31 cellular contexts compared by ENCODE assay signal in genomic region chr5:123805300-123805699, GRCh38.
"Had no signal": no experiment of that assay in that cellular context is flagged by ENCODE, and none has a peak within 500 bp of the region (broad histone marks: within the 10 kb centered on the region; RNA-seq: fewer than 3 reads in every experiment).

No MANE protein-coding gene starts in this region.

- ATAC-seq: activated naive CD4-positive, alpha-beta T cell treated with anti-CD3 and anti-CD28 coated beads, Interleukin-2, amount 50 U/mL, for 72 hours; activated T-cell treated with anti-CD3 and anti-CD28 coated beads, Interleukin-2, amount 50 U/mL, for 72 hours; foreskin keratinocyte; heart left ventricle; left colon; naive thymus-derived CD4-positive, alpha-beta T cell; sciatic nerve; stimulated activated naive B cell treated with anti-CD40 and anti-IgM and Interleukin-4, amounts not matched to agents 10 μg/mL and 1 μg/mL and 100 μg/mL, for 72 hours had no signal

- DNase-seq: activated CD4-positive, alpha-beta T cell treated with anti-CD3 and anti-CD28 coated beads for 4 hours; activated CD4-positive, alpha-beta T cell treated with anti-CD3 and anti-CD28 coated beads, Interleukin-2, amount 50 U/mL, for 4 hours; activated naive CD4-positive, alpha-beta T cell; activated T-cell treated with anti-CD3 and anti-CD28 coated beads for 4 hours; activated T-cell treated with anti-CD3 and anti-CD28 coated beads, Interleukin-2, amount 50 U/mL, for 72 hours; adrenal gland; aorta; dorsolateral prefrontal cortex; effector memory CD4-positive, alpha-beta T cell; erythroblast; heart left ventricle; hypothalamus; immature natural killer cell; kidney; left colon; naive thymus-derived CD4-positive, alpha-beta T cell; ovary; retina; stimulated activated CD4-positive, alpha-beta T cell treated with anti-CD3 and anti-CD28 coated beads, Interleukin-1b, Interleukin-23, amount 100 ng/mL, for 48 hours; stimulated activated naive B cell treated with anti-CD40 and anti-IgM and Interleukin-4, amounts not matched to agents 10 μg/mL and 1 μg/mL and 100 μg/mL, for 72 hours; T-helper 9 cell; testis; transverse colon had no signal

- H3K4me3 ChIP-seq: adrenal gland, coronary artery, dorsolateral prefrontal cortex, heart left ventricle, ovary, prostate gland, skin epidermis, testis, transverse colon had no signal

- H3K9me3 ChIP-seq: adrenal gland, heart left ventricle, ovary, prostate gland, testis, transverse colon had no signal

- H3K36me3 ChIP-seq: adrenal gland, heart left ventricle, ovary, prostate gland, transverse colon had no signal

- H3K27me3 ChIP-seq: adrenal gland, dorsolateral prefrontal cortex, foreskin keratinocyte, heart left ventricle, ovary, testis, transverse colon had no signal

- H3K4me1 ChIP-seq: adrenal gland, prostate gland, testis had no signal

- FAIRE-seq: kidney, urothelium cell line had no signal

- H3K27ac ChIP-seq: adrenal gland, coronary artery, dorsolateral prefrontal cortex, foreskin keratinocyte, heart left ventricle, ovary, prostate gland, skin epidermis, testis, transverse colon, VCaP had no signal
